20 cellular contexts compared by ENCODE assay signal in genomic region chr16:89667633-89668032, GRCh38.
"Had no signal": no experiment of that assay in that cellular context is flagged by ENCODE, and none has a peak within 500 bp of the region (broad histone marks: within the 10 kb centered on the region; RNA-seq: fewer than 3 reads in every experiment).

No MANE protein-coding gene starts in this region.

- H3K79me2 ChIP-seq: parathyroid adenoma had no signal

- H3K27me3 Mint-ChIP-seq: activated naive CD8-positive, alpha-beta T cell; activated T-helper 17 cell treated with anti-CD3 and anti-CD28 coated beads, Interleukin-2, amount 50 U/mL, for 72 hours; memory B cell had no signal

- H3K27ac ChIP-seq: adrenal gland, ascending aorta, coronary artery, gastrocnemius medialis, parathyroid adenoma, stomach, suprapubic skin, uterus, WERI-Rb-1 had no signal

- H3K4me1 Mint-ChIP-seq: activated T-helper 17 cell treated with anti-CD3 and anti-CD28 coated beads, Interleukin-2, amount 50 U/mL, for 72 hours; memory B cell had no signal

- FAIRE-seq: islet of Langerhans had no signal

- H3K9me3 ChIP-seq: adrenal gland, ascending aorta, breast epithelium, esophagus squamous epithelium, gastrocnemius medialis, stomach, suprapubic skin, tibial nerve, uterus had no signal

- H3K27ac Mint-ChIP-seq: activated T-helper 17 cell treated with anti-CD3 and anti-CD28 coated beads, Interleukin-2, amount 50 U/mL, for 72 hours; memory B cell had no signal

- H3K4me3 ChIP-seq: adrenal gland, ascending aorta, coronary artery, gastrocnemius medialis, stomach, suprapubic skin, uterus had no signal

- H2AFZ ChIP-seq: parathyroid adenoma had no signal

- H3K36me3 ChIP-seq: adrenal gland, ascending aorta, breast epithelium, uterus, WERI-Rb-1 had no signal

- DNase-seq: activated CD4-positive, CD25-positive, alpha-beta regulatory T cell treated with anti-CD3 and anti-CD28 coated beads, Interleukin-2, amount 50 U/mL, for 72 hours; activated T-cell treated with anti-CD3 and anti-CD28 coated beads, Interleukin-2, amount 50 U/mL, for 1 hour; esophagus squamous epithelium; gastrocnemius medialis; right cardiac atrium; stimulated activated CD4-positive, alpha-beta T cell treated with anti-CD3 and anti-CD28 coated beads, Interleukin-12 subunit alpha, Interleukin-12 subunit beta, amount 100 ng/mL, for 4 hours; uterus had no signal

- H3K9ac ChIP-seq: parathyroid adenoma had no signal

- ATAC-seq: activated T-helper 17 cell treated with anti-CD3 and anti-CD28 coated beads, Interleukin-2, amount 50 U/mL, for 72 hours; gastrocnemius medialis had no signal

- H3K4me3 Mint-ChIP-seq: activated T-helper 17 cell treated with anti-CD3 and anti-CD28 coated beads, Interleukin-2, amount 50 U/mL, for 72 hours; memory B cell had no signal

- H3K9me3 Mint-ChIP-seq: activated T-helper 17 cell treated with anti-CD3 and anti-CD28 coated beads, Interleukin-2, amount 50 U/mL, for 72 hours had no signal

- H3K27me3 ChIP-seq: adrenal gland, ascending aorta, breast epithelium, esophagus squamous epithelium, gastrocnemius medialis, stomach, suprapubic skin, tibial nerve, uterus had no signal

- H3K4me1 ChIP-seq: adrenal gland, ascending aorta, breast epithelium, gastrocnemius medialis, parathyroid adenoma, stomach, suprapubic skin, tibial nerve, uterus had no signal
